Comparison of ENCODE assay signal across 1 cellular context in the genomic region with DNA sequence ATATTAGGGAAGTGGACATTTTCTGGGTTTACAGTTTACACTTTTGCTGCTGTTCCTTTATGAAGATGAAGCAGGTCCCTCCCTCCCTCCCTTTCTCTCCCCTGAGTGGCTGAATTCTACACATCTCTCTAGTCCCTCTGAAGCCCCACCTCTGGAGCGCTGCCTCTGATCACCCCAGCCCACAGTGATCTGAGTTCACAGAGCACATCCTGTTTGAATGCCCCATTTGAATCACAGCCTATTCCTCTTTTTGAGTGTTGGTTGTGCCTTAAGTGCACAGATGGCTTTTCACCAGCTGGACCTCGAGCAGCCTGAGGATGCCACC.
TF ChIP-seq lines count a peak whose summit lies in the region.

No MANE protein-coding gene starts in this region.

TF ChIP-seq in HepG2, 621 proteins besides CTCF, POLR2A, EP300 and RAD21 (continued from another document and continues in another):
- TF ChIP-seq PAXIP1 (CRISPR knock-in tag; conservative IDR thresholded peaks at IDR 0.05) = no peak
- TF ChIP-seq ZNF296 (CRISPR knock-in tag; conservative IDR thresholded peaks at IDR 0.05) = no peak
- TF ChIP-seq, protein P1, sequence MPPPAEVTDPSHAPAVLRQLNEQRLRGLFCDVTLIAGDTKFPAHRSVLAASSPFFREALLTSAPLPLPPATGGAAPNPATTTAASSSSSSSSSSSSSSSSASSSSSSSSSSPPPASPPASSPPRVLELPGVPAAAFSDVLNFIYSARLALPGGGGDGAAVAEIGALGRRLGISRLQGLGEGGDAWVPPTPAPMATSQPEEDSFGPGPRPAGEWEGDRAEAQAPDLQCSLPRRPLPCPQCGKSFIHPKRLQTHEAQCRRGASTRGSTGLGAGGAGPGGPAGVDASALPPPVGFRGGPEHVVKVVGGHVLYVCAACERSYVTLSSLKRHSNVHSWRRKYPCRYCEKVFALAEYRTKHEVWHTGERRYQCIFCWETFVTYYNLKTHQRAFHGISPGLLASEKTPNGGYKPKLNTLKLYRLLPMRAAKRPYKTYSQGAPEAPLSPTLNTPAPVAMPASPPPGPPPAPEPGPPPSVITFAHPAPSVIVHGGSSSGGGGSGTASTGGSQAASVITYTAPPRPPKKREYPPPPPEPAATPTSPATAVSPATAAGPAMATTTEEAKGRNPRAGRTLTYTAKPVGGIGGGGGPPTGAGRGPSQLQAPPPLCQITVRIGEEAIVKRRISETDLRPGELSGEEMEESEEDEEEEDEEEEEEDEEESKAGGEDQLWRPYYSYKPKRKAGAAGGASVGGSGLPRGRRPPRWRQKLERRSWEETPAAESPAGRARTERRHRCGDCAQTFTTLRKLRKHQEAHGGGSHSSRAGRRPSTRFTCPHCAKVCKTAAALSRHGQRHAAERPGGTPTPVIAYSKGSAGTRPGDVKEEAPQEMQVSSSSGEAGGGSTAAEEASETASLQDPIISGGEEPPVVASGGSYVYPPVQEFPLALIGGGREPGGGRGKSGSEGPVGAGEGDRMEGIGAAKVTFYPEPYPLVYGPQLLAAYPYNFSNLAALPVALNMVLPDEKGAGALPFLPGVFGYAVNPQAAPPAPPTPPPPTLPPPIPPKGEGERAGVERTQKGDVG (CRISPR knock-in tag; IDR thresholded peaks at IDR 0.05; ENCODE audit: borderline replicate concordance) = peak; percentile 34; the same call in 1 of the 2 replicates
- TF ChIP-seq, protein P2, sequence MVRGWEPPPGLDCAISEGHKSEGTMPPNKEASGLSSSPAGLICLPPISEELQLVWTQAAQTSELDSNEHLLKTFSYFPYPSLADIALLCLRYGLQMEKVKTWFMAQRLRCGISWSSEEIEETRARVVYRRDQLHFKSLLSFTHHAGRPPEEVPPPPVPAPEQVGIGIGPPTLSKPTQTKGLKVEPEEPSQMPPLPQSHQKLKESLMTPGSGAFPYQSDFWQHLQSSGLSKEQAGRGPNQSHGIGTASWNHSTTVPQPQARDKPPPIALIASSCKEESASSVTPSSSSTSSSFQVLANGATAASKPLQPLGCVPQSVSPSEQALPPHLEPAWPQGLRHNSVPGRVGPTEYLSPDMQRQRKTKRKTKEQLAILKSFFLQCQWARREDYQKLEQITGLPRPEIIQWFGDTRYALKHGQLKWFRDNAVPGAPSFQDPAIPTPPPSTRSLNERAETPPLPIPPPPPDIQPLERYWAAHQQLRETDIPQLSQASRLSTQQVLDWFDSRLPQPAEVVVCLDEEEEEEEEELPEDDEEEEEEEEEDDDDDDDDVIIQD (CRISPR knock-in tag; IDR thresholded peaks at IDR 0.05; ENCODE audit: low read depth) = 0 out of 2 replicates have a peak, but pooled peaks have one; percentile 5
- TF ChIP-seq SRSF1 (optimal IDR thresholded peaks at IDR 0.05; ENCODE audit: low read depth, low read length) = peak; percentile 39
- TF ChIP-seq ZNF841 (CRISPR knock-in tag; IDR thresholded peaks at IDR 0.05; ENCODE audit: borderline replicate concordance) = no peak
- no peak; the same call in 1 of the 2 replicates for TF ChIP-seq ZNF709 (CRISPR knock-in tag; IDR thresholded peaks at IDR 0.05)
- no peak for TF ChIP-seq ZNF446 (CRISPR knock-in tag; IDR thresholded peaks at IDR 0.05)
- TF ChIP-seq HOXD1 (CRISPR knock-in tag; IDR thresholded peaks at IDR 0.05) = no peak
- TF ChIP-seq KDM1A (CRISPR knock-in tag; IDR thresholded peaks at IDR 0.05) = no peak
- TF ChIP-seq MTA1 (CRISPR knock-in tag; IDR thresholded peaks at IDR 0.05; ENCODE audit: borderline replicate concordance) = no peak
- no peak for TF ChIP-seq HNRNPH1 (optimal IDR thresholded peaks at IDR 0.05; ENCODE audit: low read depth, low read length)
- TF ChIP-seq ZNF746 (CRISPR knock-in tag; IDR thresholded peaks at IDR 0.05) = no peak
- TF ChIP-seq, protein P3, sequence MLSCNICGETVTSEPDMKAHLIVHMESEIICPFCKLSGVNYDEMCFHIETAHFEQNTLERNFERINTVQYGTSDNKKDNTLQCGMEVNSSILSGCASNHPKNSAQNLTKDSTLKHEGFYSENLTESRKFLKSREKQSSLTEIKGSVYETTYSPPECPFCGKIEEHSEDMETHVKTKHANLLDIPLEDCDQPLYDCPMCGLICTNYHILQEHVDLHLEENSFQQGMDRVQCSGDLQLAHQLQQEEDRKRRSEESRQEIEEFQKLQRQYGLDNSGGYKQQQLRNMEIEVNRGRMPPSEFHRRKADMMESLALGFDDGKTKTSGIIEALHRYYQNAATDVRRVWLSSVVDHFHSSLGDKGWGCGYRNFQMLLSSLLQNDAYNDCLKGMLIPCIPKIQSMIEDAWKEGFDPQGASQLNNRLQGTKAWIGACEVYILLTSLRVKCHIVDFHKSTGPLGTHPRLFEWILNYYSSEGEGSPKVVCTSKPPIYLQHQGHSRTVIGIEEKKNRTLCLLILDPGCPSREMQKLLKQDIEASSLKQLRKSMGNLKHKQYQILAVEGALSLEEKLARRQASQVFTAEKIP (CRISPR knock-in tag; IDR thresholded peaks at IDR 0.05; ENCODE audit: borderline replicate concordance) = no peak
- TF ChIP-seq, protein P4, sequence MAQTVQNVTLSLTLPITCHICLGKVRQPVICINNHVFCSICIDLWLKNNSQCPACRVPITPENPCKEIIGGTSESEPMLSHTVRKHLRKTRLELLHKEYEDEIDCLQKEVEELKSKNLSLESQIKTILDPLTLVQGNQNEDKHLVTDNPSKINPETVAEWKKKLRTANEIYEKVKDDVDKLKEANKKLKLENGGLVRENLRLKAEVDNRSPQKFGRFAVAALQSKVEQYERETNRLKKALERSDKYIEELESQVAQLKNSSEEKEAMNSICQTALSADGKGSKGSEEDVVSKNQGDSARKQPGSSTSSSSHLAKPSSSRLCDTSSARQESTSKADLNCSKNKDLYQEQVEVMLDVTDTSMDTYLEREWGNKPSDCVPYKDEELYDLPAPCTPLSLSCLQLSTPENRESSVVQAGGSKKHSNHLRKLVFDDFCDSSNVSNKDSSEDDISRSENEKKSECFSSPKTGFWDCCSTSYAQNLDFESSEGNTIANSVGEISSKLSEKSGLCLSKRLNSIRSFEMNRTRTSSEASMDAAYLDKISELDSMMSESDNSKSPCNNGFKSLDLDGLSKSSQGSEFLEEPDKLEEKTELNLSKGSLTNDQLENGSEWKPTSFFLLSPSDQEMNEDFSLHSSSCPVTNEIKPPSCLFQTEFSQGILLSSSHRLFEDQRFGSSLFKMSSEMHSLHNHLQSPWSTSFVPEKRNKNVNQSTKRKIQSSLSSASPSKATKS (CRISPR knock-in tag; IDR thresholded peaks at IDR 0.05) = no peak
- peak; percentile 65 for TF ChIP-seq MLX (CRISPR knock-in tag; IDR thresholded peaks at IDR 0.05)
- no peak for TF ChIP-seq SRY (CRISPR knock-in tag; IDR thresholded peaks at IDR 0.05)
- TF ChIP-seq TEAD3 (CRISPR knock-in tag; optimal IDR thresholded peaks at IDR 0.05; ENCODE audit: borderline replicate concordance) = no peak
- TF ChIP-seq SIN3B (IDR thresholded peaks at IDR 0.05; ENCODE audit: low read length) = no peak
- TF ChIP-seq ZNF558 (CRISPR knock-in tag; IDR thresholded peaks at IDR 0.05; ENCODE audit: borderline replicate concordance) = no peak
- no peak; the same call in 1 of the 2 replicates for TF ChIP-seq ZBTB43 (CRISPR knock-in tag; conservative IDR thresholded peaks at IDR 0.05)
- no peak for TF ChIP-seq ZNF609 (CRISPR knock-in tag; IDR thresholded peaks at IDR 0.05; ENCODE audit: borderline replicate concordance)
- no peak for TF ChIP-seq POGK (CRISPR knock-in tag; conservative IDR thresholded peaks at IDR 0.05)
- TF ChIP-seq NR1H2 (CRISPR knock-in tag; IDR thresholded peaks at IDR 0.05; ENCODE audit: borderline replicate concordance, low read depth) = no peak
- no peak for TF ChIP-seq IRF9 (CRISPR knock-in tag; IDR thresholded peaks at IDR 0.05; ENCODE audit: borderline replicate concordance)
- no peak for TF ChIP-seq ZNF616 (CRISPR knock-in tag; IDR thresholded peaks at IDR 0.05; ENCODE audit: low read depth)
- TF ChIP-seq RNF2 (conservative IDR thresholded peaks at IDR 0.05; ENCODE audit: low read depth) = no peak
- no peak for TF ChIP-seq ZSCAN29 (CRISPR knock-in tag; conservative IDR thresholded peaks at IDR 0.05)
- TF ChIP-seq MED1 (CRISPR knock-in tag; IDR thresholded peaks at IDR 0.05) = no peak
- no peak for TF ChIP-seq SP5 (CRISPR knock-in tag; IDR thresholded peaks at IDR 0.05; ENCODE audit: borderline replicate concordance, low read depth)
- no peak for TF ChIP-seq GLI4 (CRISPR knock-in tag; IDR thresholded peaks at IDR 0.05; ENCODE audit: borderline replicate concordance)
- no peak for TF ChIP-seq CENPT (CRISPR knock-in tag; IDR thresholded peaks at IDR 0.05; ENCODE audit: low read depth)
- TF ChIP-seq RFX3 (CRISPR knock-in tag; IDR thresholded peaks at IDR 0.05) = no peak
